Comparison of ENCODE assay signal across 1 cellular context in genomic region chrX:71316949-71317348, GRCh38. TPM values are rescaled to one million over a fixed set of nuclear protein-coding genes. Genes with fewer than 3 reads are reported as not detected.
"Had no signal": no experiment of that assay in that cellular context is flagged by ENCODE, and none has a peak within 500 bp of the region (broad histone marks: within the 10 kb centered on the region; RNA-seq: fewer than 3 reads in every experiment).

No MANE protein-coding gene starts in this region.

RNA-seq across cellular contexts. Expression of gene ITGB1BP2, which starts 15.4 kb away (rescaled TPM):
- polyA plus RNA-seq: naive thymus-derived CD8-positive, alpha-beta T cell had no signal
